ENCODE assay signal across 27 cellular contexts in genomic region chr5:152051499-152052454, GRCh38.
A peak's percentile ranks its signal among the peaks of the same experiment; 100 is the strongest.
DNase-seq lines count a peak whose midpoint lies in the region; ATAC-seq and TF ChIP-seq lines count a peak whose summit lies in the region.
"Had no signal": no experiment of that assay in that cellular context is flagged by ENCODE, and none has a peak within 500 bp of the region (broad histone marks: within the 10 kb centered on the region; RNA-seq: fewer than 3 reads in every experiment).

No MANE protein-coding gene starts in this region.

- no peak overlapping the region for H3K4me3 ChIP-seq in HEK293 (ENCODE audit: low read depth, low read length)
- peak overlapping the region; percentile 25 for H3K4me3 ChIP-seq in NT2/D1 (ENCODE audit: insufficient read length, low read depth)
- H3K4me3 ChIP-seq in iPS-15b (ENCODE audit: low read depth, low read length), result peak overlapping the region; percentile 26
- H3K4me3 ChIP-seq in trophoblast cell (ENCODE audit: low read depth, low read length), result no peak overlapping the region
- H3K4me3 ChIP-seq in stomach, result no peak overlapping the region
- H3K4me3 ChIP-seq: BLaER1, gastrocnemius medialis, hepatocyte, Peyer's patch, prostate gland, transverse colon had no signal

- no peak overlapping the region for H2BK12ac ChIP-seq in trophoblast cell (ENCODE audit: low read length)

- TF ChIP-seq EP300 in stomach (IDR thresholded peaks at IDR 0.05), result no peak

- no peak overlapping the region for H4K91ac ChIP-seq in trophoblast cell (ENCODE audit: low read depth, low read length)

- DNase-seq in NT2/D1 (ENCODE audit: low read depth, low spot score) (peak; percentile 76), trophoblast cell (peak; percentile 26 to 52), stomach (no peak), NCI-H2171 treated with DMSO at 0.1 percent for 48 hours (lab: John Stamatoyannopoulos, UW) (no peak)
- DNase-seq in activated effector memory CD4-positive, alpha-beta T cell treated with Interleukin-2 at 50 U/mL for 16 hours, result no peak
- DNase-seq: activated B cell treated with CpG ODN at 0.5 μM for 24 hours; activated CD4-positive, alpha-beta T cell treated with anti-CD3 and anti-CD28 coated beads, Interleukin-2, amount 50 U/mL, for 1 hour; activated effector memory CD4-positive, alpha-beta T cell treated with anti-CD3 and anti-CD28 coated beads, Interleukin-2, amount 50 U/mL, for 16 hours; activated T-cell treated with anti-CD3 and anti-CD28 coated beads, Interleukin-2, amount 50 U/mL, for 1 hour; gastrocnemius medialis; HCEC 1CT; IMR-90; kidney; NCI-H1048; NCI-H187 treated with DMSO at 0.1 percent for 48 hours; NCI-H748 treated with DMSO at 0.1 percent for 48 hours; nucleus accumbens; Peyer's patch; SHP77; stimulated activated CD4-positive, alpha-beta T cell treated with anti-CD3 and anti-CD28 coated beads, Interleukin-4, amount 100 ng/mL, for 24 hours; transverse colon had no signal

- intact Hi-C loops in stomach (cut with DNase I; ENCODE audit: low total_unique reads), result no loop called here

- no peak overlapping the region for H4K12ac ChIP-seq in trophoblast cell (ENCODE audit: low read depth, low read length)

- H3K79me2 ChIP-seq in trophoblast cell (ENCODE audit: control insufficient read depth, insufficient read depth, low read length, poor library complexity), result no peaks in the 10 kb centered on the region
- H3K79me2 ChIP-seq: hepatocyte had no signal

- POLR2A ChIA-PET in HEK293 (lab: Yijun Ruan, JAX), result no interaction called here

- WGBS in trophoblast cell (ENCODE audit: extremely low coverage, insufficient coverage, insufficient read length), result no CpG with 5 or more reads among the region's 10 CpGs
- WGBS in stomach, 5 donors, result 37 to 49% (median 41%) methylated on average over 7 to 10 of the region's 10 CpGs

- H3K27ac ChIP-seq in HEK293 (ENCODE audit: extremely low read depth, low read depth, low read length) (no peak overlapping the region), trophoblast cell (ENCODE audit: low read depth, low read length) (no peak overlapping the region), stomach (no peak overlapping the region)
- H3K27ac ChIP-seq: BLaER1, gastrocnemius medialis, hepatocyte, Peyer's patch, prostate gland, transverse colon had no signal

- H3K14ac ChIP-seq in trophoblast cell (ENCODE audit: low read length), result no peak overlapping the region

- no peak overlapping the region for H2BK120ac ChIP-seq in trophoblast cell (ENCODE audit: insufficient read depth, low read length, poor library complexity)

- H3K18ac ChIP-seq in trophoblast cell (ENCODE audit: low read length), result no peak overlapping the region

- TF ChIP-seq POLR2A in stomach (IDR thresholded peaks at IDR 0.05), result no peak

- H3K4ac ChIP-seq in trophoblast cell (ENCODE audit: low read depth, low read length), result no peak overlapping the region

- no peak overlapping the region for H2AK5ac ChIP-seq in trophoblast cell (ENCODE audit: low read length)

- H3K9ac ChIP-seq in NT2/D1 (ENCODE audit: insufficient read length, low read depth), result peak overlapping the region; percentile 42
- H3K9ac ChIP-seq in iPS-15b (ENCODE audit: low read depth, low read length), result no peak overlapping the region
- H3K9ac ChIP-seq in trophoblast cell (ENCODE audit: low read length), result no peak overlapping the region
- H3K9ac ChIP-seq: BLaER1 had no signal

- H2BK5ac ChIP-seq in trophoblast cell (ENCODE audit: low read depth, low read length, poor library complexity), result no peak overlapping the region

- H3K4me2 ChIP-seq in trophoblast cell (ENCODE audit: low read length), result no peak overlapping the region
- H3K4me2 ChIP-seq: BLaER1, hepatocyte had no signal

- no peak overlapping the region for H3K23ac ChIP-seq in trophoblast cell (ENCODE audit: low read length)

- no peak overlapping the region for H2AFZ ChIP-seq in trophoblast cell (ENCODE audit: insufficient read depth, low read length, poor library complexity)
- H2AFZ ChIP-seq: hepatocyte had no signal

- CTCF ChIA-PET in HEK293 (lab: Yijun Ruan, JAX), result interaction anchor here (0.6 to 2.2 kb wide), 4 partner anchors 10 to 226 kb away, joined by 4 to 9 read pairs (median 5); no protein-coding TSS in a partner anchor

- TF ChIP-seq CTCF in HEK293 (tag by site-specific recombination; IDR thresholded peaks at IDR 0.05), result no peak
- no peak for TF ChIP-seq CTCF in stomach (IDR thresholded peaks at IDR 0.05)

- H3K4me1 ChIP-seq in HEK293 (ENCODE audit: control insufficient read depth, insufficient read depth, low read length) (peaks cover 2% of the 10 kb centered on the region; the same call in 1 of the 2 replicates), NT2/D1 (ENCODE audit: insufficient read depth, insufficient read length) (peaks cover 6% of the 10 kb centered on the region), iPS-15b (ENCODE audit: control insufficient read depth, insufficient read depth, low read length) (peaks cover 5% of the 10 kb centered on the region), trophoblast cell (ENCODE audit: control insufficient read depth in 1 of 2, insufficient read depth in 2 of 2, low read length in 2 of 2) (peaks cover 8 to 9% of the 10 kb centered on the region in 2 experiments), stomach (no peaks in the 10 kb centered on the region)
- H3K4me1 ChIP-seq: BLaER1, gastrocnemius medialis, Peyer's patch, prostate gland, transverse colon had no signal

- no peaks in the 10 kb centered on the region for H3K79me1 ChIP-seq in trophoblast cell (ENCODE audit: low read length)

- ATAC-seq in GM21528 (IDR thresholded peaks at IDR 0.05; ENCODE audit: low FRiP score, unreplicated experiment), result no peak
- ATAC-seq: gastrocnemius medialis had no signal

- H3K27me3 ChIP-seq in NT2/D1 (ENCODE audit: insufficient read depth, insufficient read length) (no peaks in the 10 kb centered on the region), iPS-15b (ENCODE audit: control insufficient read depth, insufficient read depth, low read length) (peaks cover 3% of the 10 kb centered on the region), trophoblast cell (ENCODE audit: insufficient read depth, low read length) (no peaks in the 10 kb centered on the region), stomach (no peaks in the 10 kb centered on the region)
- H3K27me3 ChIP-seq: BLaER1, gastrocnemius medialis, hepatocyte, Peyer's patch, transverse colon had no signal

- H4K8ac ChIP-seq in trophoblast cell (ENCODE audit: low read depth, low read length), result no peak overlapping the region

- no peaks in the 10 kb centered on the region for H3K9me3 ChIP-seq in HEK293 (ENCODE audit: control insufficient read depth, insufficient read depth, low read depth, low read length)
- no peaks in the 10 kb centered on the region; the same call in 1 of the 2 replicates for H3K9me3 ChIP-seq in NT2/D1 (ENCODE audit: insufficient read depth, low read length)
- no peaks in the 10 kb centered on the region for H3K9me3 ChIP-seq in iPS-15b (ENCODE audit: control insufficient read depth, insufficient read depth, low read length)
- no peaks in the 10 kb centered on the region for H3K9me3 ChIP-seq in trophoblast cell (ENCODE audit: insufficient read depth, low read depth, low read length)
- H3K9me3 ChIP-seq in stomach, result peaks cover 0 to 35% (median 14%) of the 10 kb centered on the region in 4 donors
- H3K9me3 ChIP-seq: gastrocnemius medialis, Peyer's patch, prostate gland, transverse colon had no signal

- H3K36me3 ChIP-seq in HEK293 (ENCODE audit: control insufficient read depth in 2 of 2, insufficient read depth in 1 of 2, low read length in 2 of 2) (no peaks in the 10 kb centered on the region), NT2/D1 (ENCODE audit: insufficient read depth, insufficient read length, low read length) (no peaks in the 10 kb centered on the region), iPS-15b (ENCODE audit: control insufficient read depth, insufficient read depth, low read length) (no peaks in the 10 kb centered on the region), trophoblast cell (ENCODE audit: control insufficient read depth in 1 of 2, insufficient read depth in 2 of 2, low read length in 2 of 2) (no peaks in the 10 kb centered on the region), stomach (no peaks in the 10 kb centered on the region)
- H3K36me3 ChIP-seq: BLaER1, gastrocnemius medialis, Peyer's patch, prostate gland, transverse colon had no signal

TF ChIP-seq in HEK293, 187 proteins besides CTCF, POLR2A, EP300 and RAD21 (continues in another document):
- TF ChIP-seq GFI1B (tag by site-specific recombination; IDR thresholded peaks at IDR 0.05) (no peak), ZNF202 (tag by site-specific recombination; IDR thresholded peaks at IDR 0.05; ENCODE audit: borderline replicate concordance) (no peak), ZIC2 (tag by site-specific recombination; IDR thresholded peaks at IDR 0.05) (peak; percentile 62), BCL11B (tag by site-specific recombination; IDR thresholded peaks at IDR 0.05; ENCODE audit: low read depth) (no peak), EGR2 (tag by site-specific recombination; IDR thresholded peaks at IDR 0.05; ENCODE audit: low read depth) (no peak), GLIS1 (tag by site-specific recombination; IDR thresholded peaks at IDR 0.05) (peak; percentile 33; the same call in 1 of the 2 replicates), ZNF184 (tag by site-specific recombination; IDR thresholded peaks at IDR 0.05) (no peak), ZNF146 (tag by site-specific recombination; IDR thresholded peaks at IDR 0.05) (no peak), ZNF239 (tag by site-specific recombination; IDR thresholded peaks at IDR 0.05) (no peak), SALL2 (tag by site-specific recombination; IDR thresholded peaks at IDR 0.05; ENCODE audit: borderline replicate concordance) (no peak), RBAK (tag by site-specific recombination; IDR thresholded peaks at IDR 0.05) (no peak), SP7 (tag by site-specific recombination; IDR thresholded peaks at IDR 0.05) (no peak)
- TF ChIP-seq, protein P1, sequence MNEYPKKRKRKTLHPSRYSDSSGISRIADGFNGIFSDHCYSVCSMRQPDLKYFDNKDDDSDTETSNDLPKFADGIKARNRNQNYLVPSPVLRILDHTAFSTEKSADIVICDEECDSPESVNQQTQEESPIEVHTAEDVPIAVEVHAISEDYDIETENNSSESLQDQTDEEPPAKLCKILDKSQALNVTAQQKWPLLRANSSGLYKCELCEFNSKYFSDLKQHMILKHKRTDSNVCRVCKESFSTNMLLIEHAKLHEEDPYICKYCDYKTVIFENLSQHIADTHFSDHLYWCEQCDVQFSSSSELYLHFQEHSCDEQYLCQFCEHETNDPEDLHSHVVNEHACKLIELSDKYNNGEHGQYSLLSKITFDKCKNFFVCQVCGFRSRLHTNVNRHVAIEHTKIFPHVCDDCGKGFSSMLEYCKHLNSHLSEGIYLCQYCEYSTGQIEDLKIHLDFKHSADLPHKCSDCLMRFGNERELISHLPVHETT (tag by site-specific recombination; IDR thresholded peaks at IDR 0.05), result no peak

Comparison
In these comparisons a context has a peak if more than half of its experiments do, and no peak if none do; other contexts are left out.
1. H3K4me3 ChIP-seq: peak in NT2/D1 (single experiment) and iPS-15b (single experiment); none in HEK293 (single experiment), trophoblast cell (single experiment) and stomach (0 of 4).
2. DNase-seq: peak in NT2/D1 (single experiment) and trophoblast cell (2 of 2); none in stomach (single experiment), NCI-H2171 treated with DMSO at 0.1 percent for 48 hours (single experiment) and activated effector memory CD4-positive, alpha-beta T cell treated with Interleukin-2 at 50 U/mL for 16 hours (single experiment).